10 cellular contexts compared by ENCODE assay signal in the genomic region with DNA sequence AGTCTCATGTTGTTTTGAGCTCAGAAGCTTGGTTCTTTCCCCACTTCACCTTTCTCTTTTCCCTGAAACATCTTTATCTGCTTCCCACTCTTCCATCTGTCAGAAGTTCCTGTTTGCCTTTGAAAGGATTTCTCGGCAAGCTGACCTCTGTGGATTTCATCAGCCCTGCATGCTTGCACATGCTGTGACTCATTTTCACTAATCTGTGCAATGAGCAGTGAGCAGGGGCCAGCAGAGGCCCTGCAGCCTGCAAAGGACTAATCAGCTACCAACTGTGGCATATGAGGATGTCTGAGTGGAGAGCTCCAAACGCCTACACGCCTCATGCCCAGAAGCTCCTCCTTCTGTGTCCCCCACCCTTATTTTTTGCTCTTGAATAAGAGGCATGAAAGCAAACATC.
DNase-seq lines count a peak whose midpoint lies in the region; ATAC-seq lines count a peak whose summit lies in the region.
"Had no signal": no experiment of that assay in that cellular context is flagged by ENCODE, and none has a peak within 500 bp of the region (broad histone marks: within the 10 kb centered on the region; RNA-seq: fewer than 3 reads in every experiment).

No MANE protein-coding gene starts in this region.

- peak; percentile 92 for DNase-seq in HCEC 1CT
- peak; percentile 15 for DNase-seq in T1000 (lab: John Stamatoyannopoulos, UW)
- DNase-seq in glomerular endothelial cell (ENCODE audit: extremely low read depth, low read depth, low spot score) = peak; percentile 25
- peak; percentile 94 for DNase-seq in skeletal muscle cell (ENCODE audit: low read depth)
- no peak for DNase-seq in activated naive CD4-positive, alpha-beta T cell treated with anti-CD3 and anti-CD28 coated beads, Interleukin-2, amount 50 U/mL, for 16 hours
- DNase-seq in NCI-H774 (lab: John Stamatoyannopoulos, UW) = no peak
- DNase-seq: naive thymus-derived CD8-positive, alpha-beta T cell had no signal

- ATAC-seq in HG02870 (IDR thresholded peaks at IDR 0.05; ENCODE audit: unreplicated experiment) (no peak), HG03432 (IDR thresholded peaks at IDR 0.05; ENCODE audit: unreplicated experiment) (no peak)
- ATAC-seq: naive thymus-derived CD8-positive, alpha-beta T cell had no signal

- H3K4me3 ChIP-seq in skeletal muscle cell (ENCODE audit: low read depth, low read length) = no peak overlapping the region
- H3K4me3 ChIP-seq: ascending aorta had no signal

Comparison
In these comparisons a context has a peak if more than half of its experiments do, and no peak if none do; other contexts are left out.
1. DNase-seq: peak in HCEC 1CT (single experiment), T1000 (single experiment), glomerular endothelial cell (single experiment) and skeletal muscle cell (single experiment); none in activated naive CD4-positive, alpha-beta T cell treated with anti-CD3 and anti-CD28 coated beads, Interleukin-2, amount 50 U/mL, for 16 hours (single experiment) and NCI-H774 (single experiment).